Comparison of ENCODE assay signal across 8 cellular contexts in the genomic region with DNA sequence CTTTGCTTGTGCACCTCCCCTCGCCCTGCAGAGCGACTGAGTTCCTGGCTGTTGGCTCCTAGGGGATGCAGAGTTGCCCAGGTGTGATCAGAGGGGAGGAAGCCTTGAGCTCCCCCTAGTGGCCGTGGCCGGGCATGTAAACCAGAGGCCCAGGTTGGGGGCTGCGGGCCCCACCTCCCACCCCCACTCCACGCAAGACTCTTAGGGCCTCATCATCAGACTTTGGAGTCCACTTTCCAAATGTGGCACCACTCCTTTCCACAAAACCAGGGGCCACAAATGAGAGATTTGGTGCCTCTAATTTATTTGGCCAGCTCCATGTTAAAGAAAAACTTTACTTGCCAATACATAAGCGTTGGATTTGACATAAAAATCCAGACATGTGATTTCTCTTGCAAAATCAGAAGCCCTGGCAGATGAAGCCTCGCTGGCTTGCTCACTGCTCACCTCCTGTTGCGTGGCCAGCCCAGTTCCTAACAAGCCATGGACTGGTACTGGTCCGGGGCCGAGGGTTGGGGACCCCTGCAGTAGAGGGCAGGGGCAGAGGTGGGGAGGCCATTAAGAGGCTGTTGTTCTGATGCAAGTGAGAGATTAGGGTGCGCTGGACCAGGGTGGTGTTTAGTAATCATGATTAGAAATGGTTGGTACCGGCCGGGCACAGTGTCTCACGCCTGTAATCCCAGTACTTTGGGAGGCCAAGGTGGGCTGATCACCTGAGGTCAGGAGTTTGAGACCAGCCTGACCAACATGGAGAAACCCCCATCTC. TPM values are rescaled to one million over a fixed set of nuclear protein-coding genes. Genes with fewer than 3 reads are reported as not detected.
DNase-seq lines count a peak whose midpoint lies in the region; ATAC-seq and TF ChIP-seq lines count a peak whose summit lies in the region.

No MANE protein-coding gene starts in this region.

- intact Hi-C loops in tibial artery (cut with DNase I; ENCODE audit: low total_unique reads) = no loop called here

- no peak overlapping the region for H2AFZ ChIP-seq in Loucy (ENCODE audit: low read length)

- DNase-seq in G401 (ENCODE audit: low spot score) (peak; percentile 31), epidermal melanocyte (ENCODE audit: insufficient read length, low spot score) (peak; percentile 33), tibial artery (peak in 1 of 2 donors; percentile 41), NCI-H345 treated with DMSO at 0.1 percent for 48 hours (lab: John Stamatoyannopoulos, UW; ENCODE audit: unreplicated experiment) (no peak)
- DNase-seq in activated CD8-positive, alpha-beta memory T cell treated with anti-CD3 and anti-CD28 coated beads for 1 hour (ENCODE audit: extremely low read depth in 1 of 2, low read depth in 1 of 2) = peak; percentile 17 to 34

- H3K27me3 ChIP-seq in Loucy (ENCODE audit: insufficient read depth, low read length, poor library complexity, severe bottlenecking) (no peaks in the 10 kb centered on the region), tibial artery (no peaks in the 10 kb centered on the region)

- H3K36me3 Mint-ChIP-seq in nephron (ENCODE audit: low read depth) = no peaks in the 10 kb centered on the region

- peak; percentile 99 for TF ChIP-seq CTCF in Loucy (conservative IDR thresholded peaks at IDR 0.05; ENCODE audit: low read length)
- TF ChIP-seq CTCF in nephron (IDR thresholded peaks at IDR 0.05; ENCODE audit: unreplicated experiment in 3 of 3) = peak; percentile 29 to 54 (median 38)
- peak; percentile 44 to 51 for TF ChIP-seq CTCF in tibial artery (IDR thresholded peaks at IDR 0.05)

- peaks cover 19% of the 10 kb centered on the region for H3K4me1 ChIP-seq in Loucy (ENCODE audit: insufficient read depth, low read length, poor library complexity, severe bottlenecking)
- no peaks in the 10 kb centered on the region for H3K4me1 ChIP-seq in tibial artery

- H3K9me3 ChIP-seq in Loucy (ENCODE audit: insufficient read depth, low read depth, low read length) = peaks cover 3% of the 10 kb centered on the region; the same call in 1 of the 2 replicates
- peaks cover 0 to 8% (median 3%) of the 10 kb centered on the region in 3 donors for H3K9me3 ChIP-seq in tibial artery

- H3K27ac Mint-ChIP-seq in nephron = no peak overlapping the region

- no peaks in the 10 kb centered on the region for H4K20me1 ChIP-seq in Loucy (ENCODE audit: insufficient read depth, low read length, poor library complexity, severe bottlenecking)

- no peaks in the 10 kb centered on the region for H3K79me2 ChIP-seq in Loucy (ENCODE audit: insufficient read depth, low read length)

- H3K4me3 ChIP-seq in Loucy (ENCODE audit: low read length, poor library complexity, severe bottlenecking) (no peak overlapping the region), tibial artery (no peak overlapping the region)

- H3K36me3 ChIP-seq in Loucy (ENCODE audit: insufficient read depth, low read length) = no peaks in the 10 kb centered on the region
- H3K36me3 ChIP-seq in tibial artery = no peaks in the 10 kb centered on the region

- in situ Hi-C loops in G401 (cut with HindIII; ENCODE audit: low sequenced_read_pairs) = no loop called here

- peaks cover 19% of the 10 kb centered on the region for H3K9me3 Mint-ChIP-seq in nephron

- H3K27me3 Mint-ChIP-seq in nephron (ENCODE audit: low read depth) = peaks cover 25% of the 10 kb centered on the region

- H3K4me1 Mint-ChIP-seq in nephron = no peaks in the 10 kb centered on the region

- no peak overlapping the region for H3K4me2 ChIP-seq in Loucy (ENCODE audit: low read depth, low read length, poor library complexity, severe bottlenecking)

- H3F3A ChIP-seq in Loucy (ENCODE audit: low read depth) = no peaks in the 10 kb centered on the region

- ATAC-seq in HG02642 (IDR thresholded peaks at IDR 0.05; ENCODE audit: poor library complexity, unreplicated experiment) = no peak

- no peaks in the 10 kb centered on the region for H3K9me2 ChIP-seq in Loucy (replicated peaks; ENCODE audit: low read depth, low read length)

- no peak overlapping the region for H3K9ac ChIP-seq in Loucy (ENCODE audit: low read depth, low read length, poor library complexity, severe bottlenecking)

- no peak overlapping the region for H3K27ac ChIP-seq in tibial artery

- H3K4me3 Mint-ChIP-seq in nephron = no peak overlapping the region

RNA-seq across cellular contexts. Expression of a gene that starts 28.7 kb away (rescaled TPM):
- 12.6 and 14.3 TPM in 2 replicates for total RNA-seq in G401 (2014; rRNA removed; shearing (Covaris generic))

Comparison
In these comparisons a context has a peak if more than half of its experiments do, and no peak if none do; other contexts are left out.
1. CTCF ChIP-seq: peak in every context shown above with its lines; median percentile 99 in Loucy; 48 in tibial artery; 38 in nephron.